In genomic region chr6:14798594-14798982, GRCh38 we compare ENCODE assay signal across 27 cellular contexts.
A peak's percentile ranks its signal among the peaks of the same experiment; 100 is the strongest.
DNase-seq lines count a peak whose midpoint lies in the region; ATAC-seq, FAIRE-seq and TF ChIP-seq lines count a peak whose summit lies in the region.
"Had no signal": no experiment of that assay in that cellular context is flagged by ENCODE, and none has a peak within 500 bp of the region (broad histone marks: within the 10 kb centered on the region; RNA-seq: fewer than 3 reads in every experiment).

No MANE protein-coding gene starts in this region.

- in situ Hi-C loops in K562 (cut with MboI): no loop called here

- peak overlapping the region; percentile 46 for H2BK15ac ChIP-seq in neuronal stem cell (ENCODE audit: low read length)

- H4K91ac ChIP-seq in neuronal stem cell (ENCODE audit: low read depth, low read length, poor library complexity): no peak overlapping the region

- H3K9ac ChIP-seq in HUES64 (ENCODE audit: low read depth, low read length): no peak overlapping the region
- peak overlapping the region in 1 of 2 experiments; percentile 2; a peak in 1 of 4 replicates for H3K9ac ChIP-seq in K562 (ENCODE audit: insufficient read depth in 1 of 2, low read depth in 2 of 2, low read length in 2 of 2)
- no peak overlapping the region for H3K9ac ChIP-seq in neuronal stem cell (ENCODE audit: low read depth, low read length, poor library complexity)

- no peaks in the 10 kb centered on the region for H3K27me3 ChIP-seq in HUES64 (ENCODE audit: insufficient read depth, low read length)
- no peaks in the 10 kb centered on the region for H3K27me3 ChIP-seq in K562 (ENCODE audit: control insufficient read depth in 2 of 2, insufficient read depth in 2 of 2, low read length in 2 of 2)
- no peaks in the 10 kb centered on the region for H3K27me3 ChIP-seq in neuronal stem cell (ENCODE audit: control insufficient read depth in 3 of 3, insufficient read depth in 3 of 3, low read depth in 1 of 3, low read length in 3 of 3)
- H3K27me3 ChIP-seq: SJSA1 had no signal

- no peak overlapping the region for H3K14ac ChIP-seq in neuronal stem cell (ENCODE audit: low read length)

- peak overlapping the region; percentile 45 for H4K8ac ChIP-seq in neuronal stem cell (ENCODE audit: low read depth, low read length)

- TF ChIP-seq RAD21 in K562 (CRISPR knock-in tag; conservative IDR thresholded peaks at IDR 0.05 in 1 of 2, IDR thresholded peaks at IDR 0.05 in 1 of 2): no peak

- peak; percentile 45 for DNase-seq in activated CD8-positive, alpha-beta memory T cell treated with anti-CD3 and anti-CD28 coated beads for 24 hours
- DNase-seq in activated CD8-positive, alpha-beta memory T cell treated with anti-CD3 and anti-CD28 coated beads, Interleukin-2, amount 50 U/mL, for 4 hours: no peak
- DNase-seq in K562 (ENCODE audit: extremely low read depth in 1 of 4, low spot score in 3 of 4): no peak
- DNase-seq in neuronal stem cell (ENCODE audit: low spot score): no peak
- DNase-seq in HuH-7 (ENCODE audit: low spot score): no peak
- DNase-seq: 8988T; AML-193; C1 segment of cervical spinal cord; Calu3; CD8-positive, alpha-beta memory T cell; DMS153; GDM1; HFFc6; Kasumi-1; MM.1S; NCI-H1105 treated with DMSO at 0.1 percent for 48 hours; NCI-H2081; NCI-H446 treated with DMSO at 0.1 percent for 48 hours; NCI-H526 treated with DMSO at 0.1 percent for 48 hours had no signal

- H3K9me1 ChIP-seq in K562 (ENCODE audit: control insufficient read depth, insufficient read depth, low read length): no peaks in the 10 kb centered on the region

- POLR2A ChIA-PET in K562 (lab: Yijun Ruan, JAX): interaction anchor here (0.7 to 1.2 kb wide), 3 partner anchors 14 to 21 kb away, joined by 3 to 4 read pairs (median 4); no protein-coding TSS in a partner anchor

- H3K4ac ChIP-seq in neuronal stem cell (ENCODE audit: low read length): no peak overlapping the region

- no peak overlapping the region for H3K4me3 ChIP-seq in HUES64 (ENCODE audit: low read length)
- no peak overlapping the region for H3K4me3 ChIP-seq in K562
- no peak overlapping the region for H3K4me3 ChIP-seq in neuronal stem cell (ENCODE audit: low read length in 2 of 2)
- H3K4me3 ChIP-seq: SJSA1 had no signal

- H3K9me3 ChIP-seq in HUES64 (ENCODE audit: insufficient read depth, low read depth, low read length) (no peaks in the 10 kb centered on the region), K562 (replicated peaks; ENCODE audit: control insufficient read depth, insufficient read depth, low read depth, low read length) (no peaks in the 10 kb centered on the region), neuronal stem cell (replicated peaks in 1 of 2; ENCODE audit: control insufficient read depth in 2 of 2, insufficient read depth in 1 of 2, low read depth in 1 of 2, low read length in 2 of 2) (peaks cover 0 to 2% of the 10 kb centered on the region in 2 donors)
- H3K9me3 ChIP-seq: SJSA1 had no signal

- peak overlapping the region; percentile 89 for H3K18ac ChIP-seq in neuronal stem cell (ENCODE audit: low read length)

- TF ChIP-seq CTCF in K562 (IDR thresholded peaks at IDR 0.05 in 2 of 3, conservative IDR thresholded peaks at IDR 0.05 in 1 of 3; ENCODE audit: insufficient read depth in 2 of 3, low read depth in 1 of 3, low read length in 3 of 3): no peak

- BruUV-seq in K562 (replicated peaks; lab: Mats Ljungman, UMichigan): no TSS peak

- peaks cover 8% of the 10 kb centered on the region; the same call in 1 of the 2 replicates for H3K4me1 ChIP-seq in HUES64 (ENCODE audit: insufficient read depth, low read length)
- peaks cover 0 to 27% of the 10 kb centered on the region in 2 experiments; a peak in 4 of 5 replicates for H3K4me1 ChIP-seq in K562 (replicated peaks in 1 of 2; ENCODE audit: control insufficient read depth in 2 of 2, insufficient read depth in 2 of 2, low read length in 2 of 2)
- peaks cover 3 to 9% of the 10 kb centered on the region in 2 donors for H3K4me1 ChIP-seq in neuronal stem cell (ENCODE audit: control insufficient read depth in 2 of 2, insufficient read depth in 1 of 2, low read depth in 1 of 2, low read length in 2 of 2)
- H3K4me1 ChIP-seq: SJSA1 had no signal

- intact Hi-C loops in K562 (cut with micrococcal nuclease): loop anchor here (5.0 kb wide), 1 partner anchor 66 kb away; no protein-coding TSS in a partner anchor

- no peak for FAIRE-seq in K562 (lab: Jason Lieb, UNC)
- FAIRE-seq: GM18507, RCC 7860 had no signal

- H4K20me1 ChIP-seq in K562 (replicated peaks; ENCODE audit: control insufficient read depth, insufficient read depth, low read length): no peaks in the 10 kb centered on the region

- peak overlapping the region; percentile 77; the same call in 1 of the 2 replicates for H3K27ac ChIP-seq in HUES64 (ENCODE audit: low read depth, low read length)
- no peak overlapping the region for H3K27ac ChIP-seq in K562 (ENCODE audit: extremely low read depth, low read depth, low read length)
- H3K27ac ChIP-seq in neuronal stem cell (replicated peaks; ENCODE audit: low read length): no peak overlapping the region
- H3K27ac ChIP-seq: HL-60, SJSA1 had no signal

- H3K4me2 ChIP-seq in K562 (ENCODE audit: insufficient read depth, low read length): no peak overlapping the region; the same call in 1 of the 2 replicates
- H3K4me2 ChIP-seq in neuronal stem cell (ENCODE audit: insufficient read depth, low read length, poor library complexity, severe bottlenecking): no peak overlapping the region

- H2BK120ac ChIP-seq in neuronal stem cell (ENCODE audit: low read depth, low read length): peak overlapping the region; percentile 66

- H3K23ac ChIP-seq in neuronal stem cell (ENCODE audit: low read depth, low read length, poor library complexity): no peak overlapping the region

- TF ChIP-seq EP300 in K562 (IDR thresholded peaks at IDR 0.05; ENCODE audit: low read length): no peak

- peak overlapping the region; percentile 25 for H2BK5ac ChIP-seq in neuronal stem cell (ENCODE audit: low read length)

- H3K79me2 ChIP-seq in K562 (ENCODE audit: control insufficient read depth, insufficient read depth, low read length): no peaks in the 10 kb centered on the region

- peak overlapping the region; percentile 34; the same call in 1 of the 2 replicates for H2AFZ ChIP-seq in K562 (ENCODE audit: low read depth, low read length)
- H2AFZ ChIP-seq in neuronal stem cell (ENCODE audit: low read length): peak overlapping the region; percentile 40

- H2AK5ac ChIP-seq in neuronal stem cell (ENCODE audit: low read depth, low read length): peak overlapping the region; percentile 67

- 91% methylated on average over 4 of the region's 4 CpGs for WGBS in HUES64
- 42% methylated on average over 4 of the region's 4 CpGs for WGBS in K562 (ENCODE audit: insufficient coverage, low coverage, missing lambda C conversion rate)
- no CpG with 5 or more reads among the region's 4 CpGs for WGBS in neuronal stem cell (ENCODE audit: extremely low coverage in 2 of 2, insufficient read length in 2 of 2, insufficient replicate concordance in 1 of 2), 2 donors

- no peak overlapping the region for H2BK12ac ChIP-seq in neuronal stem cell (ENCODE audit: low read length)

- no peaks in the 10 kb centered on the region for H3K36me3 ChIP-seq in HUES64 (ENCODE audit: insufficient read depth, low read length)
- no peaks in the 10 kb centered on the region for H3K36me3 ChIP-seq in K562 (ENCODE audit: control insufficient read depth, insufficient read depth, low read length)
- no peaks in the 10 kb centered on the region for H3K36me3 ChIP-seq in neuronal stem cell (replicated peaks in 1 of 2; ENCODE audit: control insufficient read depth in 2 of 2, insufficient read depth in 2 of 2, low read length in 2 of 2)
- H3K36me3 ChIP-seq: SJSA1 had no signal

- no peak for ATAC-seq in K562
- no peak for ATAC-seq in GM21576 (IDR thresholded peaks at IDR 0.05; ENCODE audit: unreplicated experiment)
- no peak for ATAC-seq in HG03108 (IDR thresholded peaks at IDR 0.05; ENCODE audit: unreplicated experiment)
- ATAC-seq: Right ventricle myocardium inferior had no signal

- CTCF ChIA-PET in K562 (lab: Yijun Ruan, JAX; ENCODE audit: low intra/inter-chr PET ratio): no interaction called here

- no peaks in the 10 kb centered on the region for H3K79me1 ChIP-seq in neuronal stem cell (ENCODE audit: low read depth, low read length)

- no peak for TF ChIP-seq POLR2A in K562 (conservative IDR thresholded peaks at IDR 0.05)

TF ChIP-seq in K562, 482 proteins besides CTCF, POLR2A, EP300 and RAD21:
- no peak for TF ChIP-seq NR2C1 (IDR thresholded peaks at IDR 0.05)
- 0 out of 2 replicates have a peak, but pooled peaks have one; percentile 11 for TF ChIP-seq NR2C1 (tag; IDR thresholded peaks at IDR 0.05)
- 0 out of 2 replicates have a peak, but pooled peaks have one; percentile 0 for TF ChIP-seq CXXC5 (CRISPR knock-in tag; IDR thresholded peaks at IDR 0.05)
- TF ChIP-seq SMAD4 (CRISPR knock-in tag; conservative IDR thresholded peaks at IDR 0.05): 0 out of 2 replicates have a peak, but pooled peaks have one; percentile 10
- no peak for TF ChIP-seq SREBF2 (CRISPR knock-in tag; IDR thresholded peaks at IDR 0.05)
- TF ChIP-seq ZNF583 (CRISPR knock-in tag; IDR thresholded peaks at IDR 0.05): no peak
- peak; percentile 56; the same call in 1 of the 2 replicates for TF ChIP-seq ELF2 (CRISPR knock-in tag; IDR thresholded peaks at IDR 0.05)
- 0 out of 2 replicates have a peak, but pooled peaks have one; percentile 27 for TF ChIP-seq RBFOX2 (IDR thresholded peaks at IDR 0.05; ENCODE audit: low read depth, low read length)
- 0 out of 2 replicates have a peak, but pooled peaks have one; percentile 27 for TF ChIP-seq ZNF584 (CRISPR knock-in tag; IDR thresholded peaks at IDR 0.05; ENCODE audit: low read depth)
TF ChIP-seq in K562: peak in this region for 6.
